ENCODE assay signal across 17 cellular contexts in genomic region chr9:112056986-112057385, GRCh38.
"Had no signal": no experiment of that assay in that cellular context is flagged by ENCODE, and none has a peak within 500 bp of the region (broad histone marks: within the 10 kb centered on the region; RNA-seq: fewer than 3 reads in every experiment).

No MANE protein-coding gene starts in this region.

- H3K27me3 ChIP-seq: colonic mucosa, esophagus squamous epithelium, hepatocyte, tibial artery, upper lobe of left lung, vagina had no signal

- H3K27ac ChIP-seq: colonic mucosa, esophagus squamous epithelium, hepatocyte, psoas muscle, tibial artery, vagina had no signal

- DNase-seq: colonic mucosa; dermis blood vessel endothelial cell; esophagus squamous epithelium; foreskin melanocyte; left colon; nephron progenitor cell; psoas muscle; stimulated activated CD4-positive, alpha-beta T cell treated with anti-CD3 and anti-CD28 coated beads, Interleukin-2, amount 100 ng/mL, for 24 hours; stimulated activated CD4-positive, alpha-beta T cell treated with anti-CD3 and anti-CD28 coated beads, Interleukin-4, amount 100 ng/mL, for 4 hours; stimulated activated naive CD4-positive, alpha-beta T cell treated with Interleukin-2 at 50 U/mL for 16 hours; tibial artery had no signal

- ATAC-seq: left colon; naive thymus-derived CD4-positive, alpha-beta T cell; sciatic nerve had no signal

- H2AFZ ChIP-seq: hepatocyte had no signal

- H3K4me3 ChIP-seq: colonic mucosa, esophagus squamous epithelium, hepatocyte, psoas muscle, skin epidermis, tibial artery, upper lobe of left lung, vagina had no signal

- H3K4me1 ChIP-seq: colonic mucosa had no signal

- H3K79me2 ChIP-seq: hepatocyte had no signal

- H3K4me2 ChIP-seq: hepatocyte had no signal

- H3K9me3 ChIP-seq: colonic mucosa, esophagus squamous epithelium, psoas muscle, tibial artery, upper lobe of left lung, vagina had no signal

- H3K36me3 ChIP-seq: colonic mucosa, esophagus squamous epithelium, tibial artery, upper lobe of left lung, vagina had no signal
